10 cellular contexts compared by ENCODE assay signal in genomic region chr14:61479746-61480502, GRCh38.
A peak's percentile ranks its signal among the peaks of the same experiment; 100 is the strongest.
DNase-seq lines count a peak whose midpoint lies in the region; ATAC-seq and TF ChIP-seq lines count a peak whose summit lies in the region.
"Had no signal": no experiment of that assay in that cellular context is flagged by ENCODE, and none has a peak within 500 bp of the region (broad histone marks: within the 10 kb centered on the region; RNA-seq: fewer than 3 reads in every experiment).

No MANE protein-coding gene starts in this region.

- ATAC-seq in GM21360 (IDR thresholded peaks at IDR 0.05; ENCODE audit: unreplicated experiment): no peak

- peak overlapping the region; percentile 95 for H3K27ac Mint-ChIP-seq in activated naive CD4-positive, alpha-beta T cell treated with anti-CD3 and anti-CD28 coated beads, Interleukin-2, amount 10 ng/mL, durations not matched to agents 7 days and 5 days

- no peaks in the 10 kb centered on the region for H3K9me3 ChIP-seq in tibial nerve

- H3K4me1 Mint-ChIP-seq in activated naive CD4-positive, alpha-beta T cell treated with anti-CD3 and anti-CD28 coated beads, Interleukin-2, amount 10 ng/mL, durations not matched to agents 7 days and 5 days: peaks cover 89% of the 10 kb centered on the region

- intact Hi-C loops in posterior cingulate gyrus (cut with DNase I): no loop called here

- H3K4me3 ChIP-seq in fibroblast of villous mesenchyme (ENCODE audit: low read depth, low read length) (no peak overlapping the region), tibial nerve (no peak overlapping the region)

- WGBS in tibial nerve, 2 donors: 88 to 89% methylated on average over 3 of the region's 3 CpGs

- H3K36me3 Mint-ChIP-seq in activated naive CD4-positive, alpha-beta T cell treated with anti-CD3 and anti-CD28 coated beads, Interleukin-2, amount 10 ng/mL, durations not matched to agents 7 days and 5 days: peaks cover 55% of the 10 kb centered on the region

- TF ChIP-seq CTCF in RWPE1 (conservative IDR thresholded peaks at IDR 0.05; ENCODE audit: low read depth) (no peak), fibroblast of villous mesenchyme (IDR thresholded peaks at IDR 0.05; ENCODE audit: insufficient read depth, low read depth, low read length) (no peak), tibial nerve (IDR thresholded peaks at IDR 0.05) (no peak)

- no peaks in the 10 kb centered on the region for H3K27me3 Mint-ChIP-seq in activated naive CD4-positive, alpha-beta T cell treated with anti-CD3 and anti-CD28 coated beads, Interleukin-2, amount 10 ng/mL, durations not matched to agents 7 days and 5 days

- no peak for TF ChIP-seq POLR2A in tibial nerve (IDR thresholded peaks at IDR 0.05)

- TF ChIP-seq EP300 in tibial nerve (IDR thresholded peaks at IDR 0.05): no peak

- H3K27ac ChIP-seq in RWPE1: peak overlapping the region; percentile 70
- H3K27ac ChIP-seq in tibial nerve: peak overlapping the region in 3 of 4 donors; percentile 49 to 89 (median 86)
- H3K27ac ChIP-seq: parathyroid adenoma had no signal

- H3K9me3 Mint-ChIP-seq in activated naive CD4-positive, alpha-beta T cell treated with anti-CD3 and anti-CD28 coated beads, Interleukin-2, amount 10 ng/mL, durations not matched to agents 7 days and 5 days: no peaks in the 10 kb centered on the region

- H3K4me3 Mint-ChIP-seq in activated naive CD4-positive, alpha-beta T cell treated with anti-CD3 and anti-CD28 coated beads, Interleukin-2, amount 10 ng/mL, durations not matched to agents 7 days and 5 days: peak overlapping the region; percentile 63

- no peaks in the 10 kb centered on the region for H3K36me3 ChIP-seq in tibial nerve

- peaks cover 0 to 44% (median 35%) of the 10 kb centered on the region in 4 donors for H3K4me1 ChIP-seq in tibial nerve

- CTCF ChIA-PET in activated naive CD4-positive, alpha-beta T cell treated with anti-CD3 and anti-CD28 coated beads, Interleukin-2, amount 10 ng/mL, durations not matched to agents 7 days and 5 days (lab: Charles Lee): interaction anchor here (0.9 to 6.8 kb wide), 7 partner anchors 9 to 358 kb away, joined by 3 to 38 read pairs (median 3); no protein-coding TSS in a partner anchor
- CTCF ChIA-PET in RWPE1 (lab: Yijun Ruan, JAX): interaction anchor here (0.6 kb wide), 1 partner anchor 22 kb away, joined by 5 read pairs; no protein-coding TSS in a partner anchor

- POLR2A ChIA-PET in RWPE1 (lab: Yijun Ruan, JAX; ENCODE audit: low non-redundant PET): no interaction called here

- no peaks in the 10 kb centered on the region for H3K27me3 ChIP-seq in tibial nerve

- DNase-seq in activated naive CD4-positive, alpha-beta T cell treated with anti-CD3 and anti-CD28 coated beads, Interleukin-2, amount 10 ng/mL, durations not matched to agents 7 days and 5 days: no peak
- no peak for DNase-seq in activated naive CD4-positive, alpha-beta T cell treated with Interleukin-2 at 50 U/mL for 16 hours
- DNase-seq in RWPE1 (ENCODE audit: low spot score): peak; percentile 31
- DNase-seq in fibroblast of villous mesenchyme (ENCODE audit: low read depth): peak; percentile 68
- DNase-seq in tibial nerve (ENCODE audit: low spot score in 2 of 2): no peak
- DNase-seq in posterior cingulate gyrus: no peak
- DNase-seq in kidney glomerular epithelial cell (lab: John Stamatoyannopoulos, UW): no peak
- DNase-seq: DMS53 had no signal

Comparison
In these comparisons a context has a peak if more than half of its experiments do, and no peak if none do; other contexts are left out.
1. DNase-seq: peak in RWPE1 (single experiment) and fibroblast of villous mesenchyme (single experiment); none in activated naive CD4-positive, alpha-beta T cell treated with anti-CD3 and anti-CD28 coated beads, Interleukin-2, amount 10 ng/mL, durations not matched to agents 7 days and 5 days (single experiment), activated naive CD4-positive, alpha-beta T cell treated with Interleukin-2 at 50 U/mL for 16 hours (single experiment), tibial nerve (0 of 2), posterior cingulate gyrus (0 of 10) and kidney glomerular epithelial cell (single experiment).